ENCODE assay signal across 1 cellular context in the genomic region with DNA sequence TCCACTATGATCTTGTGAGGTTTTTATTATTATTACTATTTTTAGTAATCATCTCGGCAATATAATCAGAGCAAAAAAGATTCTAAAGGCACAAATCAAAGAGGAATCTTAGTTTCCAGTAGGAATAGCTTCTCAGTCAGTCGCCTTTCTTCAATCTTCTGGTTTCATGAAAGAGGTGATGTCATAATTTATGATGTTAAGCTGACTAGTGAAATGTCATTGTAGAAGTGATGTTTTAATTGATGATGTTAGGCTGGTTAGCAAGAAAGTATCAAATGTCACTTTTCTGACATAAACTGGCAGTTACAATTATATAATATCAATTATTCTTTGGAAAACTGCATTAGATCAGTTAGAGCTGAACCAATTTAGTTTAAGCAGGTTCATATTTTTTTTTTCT.
TF ChIP-seq lines count a peak whose summit lies in the region.

No MANE protein-coding gene starts in this region.

TF ChIP-seq in GM12878, 131 proteins besides CTCF, POLR2A, EP300 and RAD21:
- TF ChIP-seq, protein P1, sequence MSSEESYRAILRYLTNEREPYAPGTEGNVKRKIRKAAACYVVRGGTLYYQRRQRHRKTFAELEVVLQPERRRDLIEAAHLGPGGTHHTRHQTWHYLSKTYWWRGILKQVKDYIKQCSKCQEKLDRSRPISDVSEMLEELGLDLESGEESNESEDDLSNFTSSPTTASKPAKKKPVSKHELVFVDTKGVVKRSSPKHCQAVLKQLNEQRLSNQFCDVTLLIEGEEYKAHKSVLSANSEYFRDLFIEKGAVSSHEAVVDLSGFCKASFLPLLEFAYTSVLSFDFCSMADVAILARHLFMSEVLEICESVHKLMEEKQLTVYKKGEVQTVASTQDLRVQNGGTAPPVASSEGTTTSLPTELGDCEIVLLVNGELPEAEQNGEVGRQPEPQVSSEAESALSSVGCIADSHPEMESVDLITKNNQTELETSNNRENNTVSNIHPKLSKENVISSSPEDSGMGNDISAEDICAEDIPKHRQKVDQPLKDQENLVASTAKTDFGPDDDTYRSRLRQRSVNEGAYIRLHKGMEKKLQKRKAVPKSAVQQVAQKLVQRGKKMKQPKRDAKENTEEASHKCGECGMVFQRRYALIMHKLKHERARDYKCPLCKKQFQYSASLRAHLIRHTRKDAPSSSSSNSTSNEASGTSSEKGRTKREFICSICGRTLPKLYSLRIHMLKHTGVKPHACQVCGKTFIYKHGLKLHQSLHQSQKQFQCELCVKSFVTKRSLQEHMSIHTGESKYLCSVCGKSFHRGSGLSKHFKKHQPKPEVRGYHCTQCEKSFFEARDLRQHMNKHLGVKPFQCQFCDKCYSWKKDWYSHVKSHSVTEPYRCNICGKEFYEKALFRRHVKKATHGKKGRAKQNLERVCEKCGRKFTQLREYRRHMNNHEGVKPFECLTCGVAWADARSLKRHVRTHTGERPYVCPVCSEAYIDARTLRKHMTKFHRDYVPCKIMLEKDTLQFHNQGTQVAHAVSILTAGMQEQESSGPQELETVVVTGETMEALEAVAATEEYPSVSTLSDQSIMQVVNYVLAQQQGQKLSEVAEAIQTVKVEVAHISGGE (CRISPR knock-in tag; IDR thresholded peaks at IDR 0.05), result no peak
- TF ChIP-seq ATF7 (IDR thresholded peaks at IDR 0.05; ENCODE audit: low read depth), result 0 out of 2 replicates have a peak, but pooled peaks have one; percentile 19
